In the genomic region with DNA sequence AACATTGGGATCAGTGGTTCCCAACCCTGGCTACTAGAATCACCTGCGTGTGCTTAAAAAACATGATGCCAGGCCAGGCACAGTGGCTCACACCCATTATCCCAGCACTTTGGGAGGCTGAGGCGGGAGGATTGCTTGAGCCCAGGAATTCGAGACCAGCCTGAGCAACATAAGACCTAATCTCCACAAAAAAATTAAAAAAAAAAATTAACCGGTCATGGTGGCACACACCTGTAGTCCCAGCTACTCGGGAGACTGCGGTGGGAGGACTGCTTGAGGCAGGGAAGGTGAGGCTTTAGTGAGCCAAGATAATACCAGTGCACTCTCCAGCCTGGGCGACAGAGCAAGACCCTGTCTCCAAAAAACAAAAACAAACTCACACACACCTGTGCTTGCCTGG, we compare ENCODE assay signal across 14 cellular contexts. TPM values are rescaled to one million over a fixed set of nuclear protein-coding genes. Genes with fewer than 3 reads are reported as not detected.
DNase-seq lines count a peak whose midpoint lies in the region; ATAC-seq and TF ChIP-seq lines count a peak whose summit lies in the region.
"Had no signal": no experiment of that assay in that cellular context is flagged by ENCODE, and none has a peak within 500 bp of the region (broad histone marks: within the 10 kb centered on the region; RNA-seq: fewer than 3 reads in every experiment).

No MANE protein-coding gene starts in this region.

- no peak for ATAC-seq in GM18511 (IDR thresholded peaks at IDR 0.05; ENCODE audit: unreplicated experiment)

- peaks cover under 1% of the 10 kb centered on the region for H3K36me3 Mint-ChIP-seq in nephron progenitor cell (ENCODE audit: low read depth)
- H3K36me3 Mint-ChIP-seq: activated naive CD8-positive, alpha-beta T cell had no signal

- POLR2A ChIA-PET in AG04450 (lab: Yijun Ruan, JAX), result interaction anchor here (1.4 kb wide), 1 partner anchor 12 kb away, joined by 7 read pairs; no protein-coding TSS in a partner anchor

- no peak for TF ChIP-seq CTCF in AG04450 (IDR thresholded peaks at IDR 0.05; ENCODE audit: low read depth, low read length)
- TF ChIP-seq CTCF in HFF-Myc (IDR thresholded peaks at IDR 0.05; ENCODE audit: low read depth, low read length, missing control alignments), result no peak
- TF ChIP-seq CTCF in coronary artery (IDR thresholded peaks at IDR 0.05), result no peak
- no peak for TF ChIP-seq CTCF in nephron progenitor cell (IDR thresholded peaks at IDR 0.05)
- no peak for TF ChIP-seq CTCF in right atrium auricular region (IDR thresholded peaks at IDR 0.05)

- H3K27ac ChIP-seq in AG04450 (ENCODE audit: low read depth, low read length), result peak overlapping the region; percentile 31
- H3K27ac ChIP-seq in coronary artery, result peak overlapping the region; percentile 94 to 95
- no peak overlapping the region for H3K27ac ChIP-seq in right atrium auricular region
- H3K27ac ChIP-seq: RWPE1 had no signal

- H3K27me3 Mint-ChIP-seq in nephron progenitor cell (ENCODE audit: low read depth, poor library complexity), result no peaks in the 10 kb centered on the region
- H3K27me3 Mint-ChIP-seq: activated CD4-positive, alpha-beta memory T cell treated with anti-CD3 and anti-CD28 coated beads, Interleukin-2, amount 10 ng/mL, durations not matched to agents 7 days and 5 days; activated naive CD8-positive, alpha-beta T cell had no signal

- no peaks in the 10 kb centered on the region for H3K36me3 ChIP-seq in right atrium auricular region

- H3K9me3 ChIP-seq in AG04450 (ENCODE audit: control insufficient read depth, insufficient read depth, low read length), result no peaks in the 10 kb centered on the region
- H3K9me3 ChIP-seq in right atrium auricular region, result no peaks in the 10 kb centered on the region

- peaks cover 45% of the 10 kb centered on the region for H3K4me1 Mint-ChIP-seq in nephron progenitor cell

- peak overlapping the region; percentile 97 for H3K4me3 ChIP-seq in AG04450 (ENCODE audit: low read depth, low read length)
- H3K4me3 ChIP-seq in HFF-Myc (replicated peaks; ENCODE audit: low read depth, low read length), result peak overlapping the region; percentile 90
- H3K4me3 ChIP-seq in coronary artery, result peak overlapping the region; percentile 93
- no peak overlapping the region for H3K4me3 ChIP-seq in right atrium auricular region

- no peak overlapping the region for H3K27ac Mint-ChIP-seq in nephron progenitor cell

- no peaks in the 10 kb centered on the region for H3K9me3 Mint-ChIP-seq in nephron progenitor cell
- H3K9me3 Mint-ChIP-seq: activated CD4-positive, alpha-beta memory T cell treated with anti-CD3 and anti-CD28 coated beads, Interleukin-2, amount 10 ng/mL, durations not matched to agents 7 days and 5 days had no signal

- H3K4me3 Mint-ChIP-seq in nephron progenitor cell, result peak overlapping the region; percentile 99

- peaks cover 0 to 56% of the 10 kb centered on the region in 2 donors for H3K4me1 ChIP-seq in right atrium auricular region

- DNase-seq in AG04450 (ENCODE audit: low read depth, low spot score), result no peak
- no peak for DNase-seq in HFF-Myc (ENCODE audit: extremely low read depth, low read depth)
- no peak for DNase-seq in coronary artery (ENCODE audit: low spot score)
- no peak for DNase-seq in nephron progenitor cell
- DNase-seq in NCI-H510A (lab: John Stamatoyannopoulos, UW), result no peak
- no peak for DNase-seq in right atrium auricular region (ENCODE audit: low spot score)
- DNase-seq in DMS79 treated with DMSO at 0.1 percent for 48 hours (lab: John Stamatoyannopoulos, UW), result no peak
- DNase-seq: activated CD4-positive, alpha-beta memory T cell treated with anti-CD3 and anti-CD28 coated beads, Interleukin-2, amount 10 ng/mL, durations not matched to agents 7 days and 5 days; NCI-H2029 treated with DMSO at 0.1 percent for 48 hours; NCI-H748 treated with DMSO at 0.1 percent for 48 hours; posterior cingulate gyrus had no signal

- CTCF ChIA-PET in AG04450 (lab: Charles Lee), result interaction anchor here (6.0 kb wide), 1 partner anchor 48 kb away, joined by 38 read pairs; no protein-coding TSS in a partner anchor

- no peaks in the 10 kb centered on the region for H3K27me3 ChIP-seq in AG04450 (ENCODE audit: control insufficient read depth, insufficient read depth, low read length)
- no peaks in the 10 kb centered on the region for H3K27me3 ChIP-seq in right atrium auricular region

RNA-seq across cellular contexts. Expression of a gene that starts 2.0 kb away (rescaled TPM):
- polyA plus RNA-seq in AG04450 (2011; rRNA removed), result 119 and 128 TPM in 2 replicates
- 297 and 364 TPM in 2 replicates for polyA minus RNA-seq in AG04450 (2011; rRNA and poly(A)+ RNA removed)
- total RNA-seq in right atrium auricular region, result 10 to 100 TPM; 34.4 to 55.9 TPM

RNA-seq across cellular contexts. Expression of a gene that starts 2.3 kb away (rescaled TPM):
- polyA plus RNA-seq in AG04450 (2011; rRNA removed), result 40.5 and 42.8 TPM in 2 replicates
- polyA minus RNA-seq in AG04450 (2011; rRNA and poly(A)+ RNA removed), result 78.1 and 83.4 TPM in 2 replicates
- 10 to 100 TPM; 41.7 to 71.8 TPM for total RNA-seq in right atrium auricular region

Comparison
In these comparisons a context has a peak if more than half of its experiments do, and no peak if none do; other contexts are left out.
1. H3K27ac ChIP-seq: peak in AG04450 (single experiment) and coronary artery (2 of 2); none in right atrium auricular region (0 of 2).
2. H3K4me3 ChIP-seq: peak in AG04450 (single experiment), HFF-Myc (single experiment) and coronary artery (single experiment); none in right atrium auricular region (0 of 2).